31 cellular contexts compared by ENCODE assay signal in genomic region chr4:110260299-110260698, GRCh38.
"Had no signal": no experiment of that assay in that cellular context is flagged by ENCODE, and none has a peak within 500 bp of the region (broad histone marks: within the 10 kb centered on the region; RNA-seq: fewer than 3 reads in every experiment).

No MANE protein-coding gene starts in this region.

- DNase-seq: activated B cell treated with CpG ODN at 0.5 μM for 24 hours; activated CD4-positive, alpha-beta memory T cell treated with anti-CD3 and anti-CD28 coated beads for 36 hours; activated CD4-positive, alpha-beta T cell treated with anti-CD3 and anti-CD28 coated beads for 4 hours; activated CD4-positive, alpha-beta T cell treated with anti-CD3 and anti-CD28 coated beads, Interleukin-2, amount 10 ng/mL, durations not matched to agents 24 days and 14 days; activated CD4-positive, alpha-beta T cell treated with anti-CD3 and anti-CD28 coated beads, Interleukin-2, amount 50 U/mL, for 1 hour; activated CD4-positive, alpha-beta T cell treated with anti-CD3 and anti-CD28 coated beads, Interleukin-2, amount 50 U/mL, for 4 hours; activated CD4-positive, CD25-positive, alpha-beta regulatory T cell treated with anti-CD3 and anti-CD28 coated beads, Interleukin-2, amount 50 U/mL, for 72 hours; activated CD8-positive, alpha-beta memory T cell treated with anti-CD3 and anti-CD28 coated beads, Interleukin-2, amount 50 U/mL, for 4 hours; activated CD8-positive, alpha-beta T cell treated with anti-CD3 and anti-CD28 coated beads for 36 hours; activated effector memory CD4-positive, alpha-beta T cell treated with Interleukin-2 at 50 U/mL for 16 hours; activated gamma-delta T cell; activated naive CD4-positive, alpha-beta T cell treated with anti-CD3 and anti-CD28 coated beads, Interleukin-2, amount 50 U/mL, for 16 hours; activated naive CD4-positive, alpha-beta T cell treated with Interleukin-2 at 50 U/mL for 16 hours; activated naive CD8-positive, alpha-beta T cell treated with anti-CD3 and anti-CD28 coated beads for 36 hours; activated T-cell treated with anti-CD3 and anti-CD28 coated beads, Interleukin-2, amount 50 U/mL, for 24 hours; activated T-cell treated with anti-CD3 and anti-CD28 coated beads, Interleukin-2, amount 50 U/mL, for 48 hours; adrenal gland; amniotic stem cell; aorta; central memory CD4-positive, alpha-beta T cell; T-helper 1 cell; T-helper 2 cell; T-helper 9 cell had no signal

- H3K9me3 ChIP-seq: adrenal gland had no signal

- H3K27ac ChIP-seq: adrenal gland, VCaP had no signal

- H3K4me1 Mint-ChIP-seq: activated B cell treated with CpG ODN at 0.5 μM for 24 hours; activated CD4-positive, alpha-beta T cell treated with anti-CD3 and anti-CD28 coated beads, Interleukin-2, amount 10 ng/mL, durations not matched to agents 24 days and 14 days; activated naive CD8-positive, alpha-beta T cell treated with anti-CD3 and anti-CD28 coated beads for 36 hours; brain had no signal

- H3K4me3 ChIP-seq: adrenal gland had no signal

- H3K27me3 ChIP-seq: adrenal gland had no signal

- H3K27me3 Mint-ChIP-seq: activated B cell treated with CpG ODN at 0.5 μM for 24 hours; activated CD4-positive, alpha-beta memory T cell treated with anti-CD3 and anti-CD28 coated beads for 36 hours; activated CD8-positive, alpha-beta T cell treated with anti-CD3 and anti-CD28 coated beads for 36 hours; activated naive CD8-positive, alpha-beta T cell treated with anti-CD3 and anti-CD28 coated beads for 36 hours; activated T-cell treated with anti-CD3 and anti-CD28 coated beads, Interleukin-2, amount 50 U/mL, for 24 hours; brain had no signal

- ATAC-seq: activated CD8-positive, alpha-beta T cell treated with anti-CD3 and anti-CD28 coated beads for 36 hours; activated naive CD4-positive, alpha-beta T cell treated with anti-CD3 and anti-CD28 coated beads, Interleukin-2, amount 50 U/mL, for 72 hours had no signal

- H3K27ac Mint-ChIP-seq: activated B cell treated with CpG ODN at 0.5 μM for 24 hours; activated CD4-positive, alpha-beta memory T cell treated with anti-CD3 and anti-CD28 coated beads for 36 hours; activated CD4-positive, alpha-beta T cell treated with anti-CD3 and anti-CD28 coated beads, Interleukin-2, amount 10 ng/mL, durations not matched to agents 24 days and 14 days; activated CD8-positive, alpha-beta T cell treated with anti-CD3 and anti-CD28 coated beads for 36 hours; activated naive CD4-positive, alpha-beta T cell treated with anti-CD3 and anti-CD28 coated beads, Interleukin-2, amount 50 U/mL, for 72 hours; activated naive CD8-positive, alpha-beta T cell treated with anti-CD3 and anti-CD28 coated beads for 36 hours; activated T-cell treated with anti-CD3 and anti-CD28 coated beads, Interleukin-2, amount 50 U/mL, for 24 hours; activated T-helper 2 cell treated with anti-CD3 and anti-CD28 coated beads, Interferon-gamma antibody, Interleukin-2, Interleukin-4, amounts not matched to agents 10 μg/mL and 5 μg/mL and 100 μg/mL, durations not matched to agents 14 hours and 24 hours and 36 hours; brain; T-helper 1 cell treated with Interleukin-12 subunit alpha and Interleukin-12 subunit beta and Interleukin-4 antibody, amounts not matched to agents 30 μg/mL and 1 μg/mL, for 36 hours; T-helper 2 cell treated with Interferon-gamma antibody and Interleukin-4, amounts not matched to agents 5 μg/mL and 100 μg/mL, for 36 hours had no signal

- H3K4me1 ChIP-seq: adrenal gland had no signal

- FAIRE-seq: colon, TTC549 had no signal

- H3K36me3 Mint-ChIP-seq: activated CD4-positive, alpha-beta memory T cell treated with anti-CD3 and anti-CD28 coated beads for 36 hours; activated naive CD4-positive, alpha-beta T cell treated with anti-CD3 and anti-CD28 coated beads, Interleukin-2, amount 50 U/mL, for 72 hours; activated naive CD8-positive, alpha-beta T cell treated with anti-CD3 and anti-CD28 coated beads for 36 hours; brain had no signal

- H3K4me3 Mint-ChIP-seq: activated B cell treated with CpG ODN at 0.5 μM for 24 hours; activated CD4-positive, alpha-beta memory T cell treated with anti-CD3 and anti-CD28 coated beads for 36 hours; activated CD4-positive, alpha-beta T cell treated with anti-CD3 and anti-CD28 coated beads, Interleukin-2, amount 10 ng/mL, durations not matched to agents 24 days and 14 days; activated CD8-positive, alpha-beta T cell treated with anti-CD3 and anti-CD28 coated beads for 36 hours; activated naive CD8-positive, alpha-beta T cell treated with anti-CD3 and anti-CD28 coated beads for 36 hours; activated T-cell treated with anti-CD3 and anti-CD28 coated beads, Interleukin-2, amount 50 U/mL, for 24 hours; brain; T-helper 1 cell treated with Interleukin-12 subunit alpha and Interleukin-12 subunit beta and Interleukin-4 antibody, amounts not matched to agents 30 μg/mL and 1 μg/mL, for 36 hours; T-helper 2 cell treated with Interferon-gamma antibody and Interleukin-4, amounts not matched to agents 5 μg/mL and 100 μg/mL, for 36 hours had no signal

- H3K36me3 ChIP-seq: adrenal gland had no signal

- H3K9me3 Mint-ChIP-seq: activated B cell treated with CpG ODN at 0.5 μM for 24 hours; activated CD4-positive, alpha-beta memory T cell treated with anti-CD3 and anti-CD28 coated beads for 36 hours; activated CD4-positive, alpha-beta T cell treated with anti-CD3 and anti-CD28 coated beads, Interleukin-2, amount 10 ng/mL, durations not matched to agents 24 days and 14 days; activated CD8-positive, alpha-beta T cell treated with anti-CD3 and anti-CD28 coated beads for 36 hours; activated naive CD4-positive, alpha-beta T cell treated with anti-CD3 and anti-CD28 coated beads, Interleukin-2, amount 50 U/mL, for 72 hours; activated naive CD8-positive, alpha-beta T cell treated with anti-CD3 and anti-CD28 coated beads for 36 hours; activated T-cell treated with anti-CD3 and anti-CD28 coated beads, Interleukin-2, amount 50 U/mL, for 24 hours; activated T-helper 2 cell treated with anti-CD3 and anti-CD28 coated beads, Interferon-gamma antibody, Interleukin-2, Interleukin-4, amounts not matched to agents 10 μg/mL and 5 μg/mL and 100 μg/mL, durations not matched to agents 14 hours and 24 hours and 36 hours; T-helper 1 cell treated with Interleukin-12 subunit alpha and Interleukin-12 subunit beta and Interleukin-4 antibody, amounts not matched to agents 30 μg/mL and 1 μg/mL, for 36 hours; T-helper 2 cell treated with Interferon-gamma antibody and Interleukin-4, amounts not matched to agents 5 μg/mL and 100 μg/mL, for 36 hours had no signal
